ENCODE assay signal across 1 cellular context in genomic region chr19:55368701-55369563, GRCh38.
TF ChIP-seq lines count a peak whose summit lies in the region.

No MANE protein-coding gene starts in this region.

TF ChIP-seq in SK-N-SH treated with all-trans-retinoic acid at 6 μM for 48 hours, 23 proteins besides CTCF, POLR2A, EP300 and RAD21 (continued from another document):
- TF ChIP-seq, protein P1, sequence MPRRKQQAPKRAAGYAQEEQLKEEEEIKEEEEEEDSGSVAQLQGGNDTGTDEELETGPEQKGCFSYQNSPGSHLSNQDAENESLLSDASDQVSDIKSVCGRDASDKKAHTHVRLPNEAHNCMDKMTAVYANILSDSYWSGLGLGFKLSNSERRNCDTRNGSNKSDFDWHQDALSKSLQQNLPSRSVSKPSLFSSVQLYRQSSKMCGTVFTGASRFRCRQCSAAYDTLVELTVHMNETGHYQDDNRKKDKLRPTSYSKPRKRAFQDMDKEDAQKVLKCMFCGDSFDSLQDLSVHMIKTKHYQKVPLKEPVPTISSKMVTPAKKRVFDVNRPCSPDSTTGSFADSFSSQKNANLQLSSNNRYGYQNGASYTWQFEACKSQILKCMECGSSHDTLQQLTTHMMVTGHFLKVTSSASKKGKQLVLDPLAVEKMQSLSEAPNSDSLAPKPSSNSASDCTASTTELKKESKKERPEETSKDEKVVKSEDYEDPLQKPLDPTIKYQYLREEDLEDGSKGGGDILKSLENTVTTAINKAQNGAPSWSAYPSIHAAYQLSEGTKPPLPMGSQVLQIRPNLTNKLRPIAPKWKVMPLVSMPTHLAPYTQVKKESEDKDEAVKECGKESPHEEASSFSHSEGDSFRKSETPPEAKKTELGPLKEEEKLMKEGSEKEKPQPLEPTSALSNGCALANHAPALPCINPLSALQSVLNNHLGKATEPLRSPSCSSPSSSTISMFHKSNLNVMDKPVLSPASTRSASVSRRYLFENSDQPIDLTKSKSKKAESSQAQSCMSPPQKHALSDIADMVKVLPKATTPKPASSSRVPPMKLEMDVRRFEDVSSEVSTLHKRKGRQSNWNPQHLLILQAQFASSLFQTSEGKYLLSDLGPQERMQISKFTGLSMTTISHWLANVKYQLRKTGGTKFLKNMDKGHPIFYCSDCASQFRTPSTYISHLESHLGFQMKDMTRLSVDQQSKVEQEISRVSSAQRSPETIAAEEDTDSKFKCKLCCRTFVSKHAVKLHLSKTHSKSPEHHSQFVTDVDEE (CRISPR knock-in tag; IDR thresholded peaks at IDR 0.05), result no peak
- TF ChIP-seq ESRRG (CRISPR knock-in tag; IDR thresholded peaks at IDR 0.05), result no peak
- TF ChIP-seq ZC3H10 (CRISPR knock-in tag; IDR thresholded peaks at IDR 0.05), result no peak
- TF ChIP-seq ISL1 (CRISPR knock-in tag; IDR thresholded peaks at IDR 0.05), result no peak
- no peak for TF ChIP-seq ZNF565 (CRISPR knock-in tag; conservative IDR thresholded peaks at IDR 0.05; ENCODE audit: low read depth)
- TF ChIP-seq SNAI2 (CRISPR knock-in tag; IDR thresholded peaks at IDR 0.05), result no peak
- TF ChIP-seq BACH2 (CRISPR knock-in tag; IDR thresholded peaks at IDR 0.05; ENCODE audit: borderline replicate concordance), result no peak
